Comparison of ENCODE assay signal across 33 cellular contexts in genomic region chr1:155919801-155920200, GRCh38. TPM values are rescaled to one million over a fixed set of nuclear protein-coding genes. Genes with fewer than 3 reads are reported as not detected.
"Had no signal": no experiment of that assay in that cellular context is flagged by ENCODE, and none has a peak within 500 bp of the region (broad histone marks: within the 10 kb centered on the region; RNA-seq: fewer than 3 reads in every experiment).

No MANE protein-coding gene starts in this region.

- H3K4me2 ChIP-seq: KMS-11 had no signal

- H3K9me3 Mint-ChIP-seq: activated CD4-positive, alpha-beta T cell treated with anti-CD3 and anti-CD28 coated beads, Interleukin-2, amount 10 ng/mL, durations not matched to agents 24 days and 14 days; activated CD8-positive, alpha-beta T cell treated with anti-CD3 and anti-CD28 coated beads for 36 hours; activated naive CD4-positive, alpha-beta T cell treated with anti-CD3 and anti-CD28 coated beads for 36 hours; activated naive CD4-positive, alpha-beta T cell treated with anti-CD3 and anti-CD28 coated beads, Interleukin-2, amount 50 U/mL, for 72 hours; activated T-helper 1 cell treated with anti-CD3 and anti-CD28 coated beads, Interleukin-12 subunit alpha, Interleukin-12 subunit beta, Interleukin-2, Interleukin-4 antibody, amounts not matched to agents 30 ng/mL and 10 ng/mL and 1 ng/mL, durations not matched to agents 14 hours and 24 hours and 36 hours had no signal

- ATAC-seq: activated CD8-positive, alpha-beta T cell treated with anti-CD3 and anti-CD28 coated beads for 36 hours; activated naive CD4-positive, alpha-beta T cell treated with anti-CD3 and anti-CD28 coated beads, Interleukin-2, amount 50 U/mL, for 72 hours; body of pancreas; Panc1 had no signal

- H3K27ac ChIP-seq: adrenal gland, body of pancreas, breast epithelium, KMS-11, SJCRH30, SK-N-MC, WERI-Rb-1 had no signal

- H3K4me3 Mint-ChIP-seq: activated CD4-positive, alpha-beta T cell treated with anti-CD3 and anti-CD28 coated beads, Interleukin-2, amount 10 ng/mL, durations not matched to agents 24 days and 14 days; activated CD8-positive, alpha-beta T cell treated with anti-CD3 and anti-CD28 coated beads for 36 hours; activated naive CD4-positive, alpha-beta T cell treated with anti-CD3 and anti-CD28 coated beads for 36 hours; activated T-helper 1 cell treated with anti-CD3 and anti-CD28 coated beads, Interleukin-12 subunit alpha, Interleukin-12 subunit beta, Interleukin-2, Interleukin-4 antibody, amounts not matched to agents 30 ng/mL and 10 ng/mL and 1 ng/mL, durations not matched to agents 14 hours and 24 hours and 36 hours had no signal

- H3K27ac Mint-ChIP-seq: activated CD4-positive, alpha-beta T cell treated with anti-CD3 and anti-CD28 coated beads, Interleukin-2, amount 10 ng/mL, durations not matched to agents 24 days and 14 days; activated CD8-positive, alpha-beta T cell treated with anti-CD3 and anti-CD28 coated beads for 36 hours; activated naive CD4-positive, alpha-beta T cell treated with anti-CD3 and anti-CD28 coated beads for 36 hours; activated T-helper 1 cell treated with anti-CD3 and anti-CD28 coated beads, Interleukin-12 subunit alpha, Interleukin-12 subunit beta, Interleukin-2, Interleukin-4 antibody, amounts not matched to agents 30 ng/mL and 10 ng/mL and 1 ng/mL, durations not matched to agents 14 hours and 24 hours and 36 hours had no signal

- H3K27me3 Mint-ChIP-seq: activated CD4-positive, alpha-beta T cell treated with anti-CD3 and anti-CD28 coated beads, Interleukin-2, amount 10 ng/mL, durations not matched to agents 24 days and 14 days; activated CD8-positive, alpha-beta T cell treated with anti-CD3 and anti-CD28 coated beads for 36 hours had no signal

- H3K4me1 Mint-ChIP-seq: activated CD4-positive, alpha-beta T cell treated with anti-CD3 and anti-CD28 coated beads, Interleukin-2, amount 10 ng/mL, durations not matched to agents 24 days and 14 days had no signal

- DNase-seq: activated CD4-positive, alpha-beta T cell treated with anti-CD3 and anti-CD28 coated beads, Interleukin-2, amount 10 ng/mL, durations not matched to agents 24 days and 14 days; activated CD4-positive, alpha-beta T cell treated with anti-CD3 and anti-CD28 coated beads, Interleukin-2, amount 50 U/mL, for 4 hours; activated CD8-positive, alpha-beta T cell treated with anti-CD3 and anti-CD28 coated beads for 36 hours; activated gamma-delta T cell treated with Interleukin-2 at 50 U/mL for 16 hours; activated naive CD4-positive, alpha-beta T cell treated with anti-CD3 and anti-CD28 coated beads for 36 hours; activated T-cell treated with anti-CD3 and anti-CD28 coated beads, Interleukin-2, amount 50 U/mL, for 1 hour; adrenal gland; body of pancreas; MM.1S; MV-4-11; NCI-H1092; NCI-H1436 treated with DMSO at 0.1 percent for 48 hours; NCI-H1694 treated with DMSO at 0.1 percent for 48 hours; NCI-H2029; NCI-H345; NCI-H524 treated with DMSO at 0.1 percent for 48 hours; SHP77; SJCRH30; T1000; WERI-Rb-1 had no signal

- H3K9ac ChIP-seq: KMS-11 had no signal

- FAIRE-seq: astrocyte had no signal

- H3K9me3 ChIP-seq: adrenal gland, body of pancreas, breast epithelium, SJCRH30 had no signal

- H3K4me3 ChIP-seq: adrenal gland, body of pancreas, breast epithelium, SJCRH30, SK-N-MC had no signal

- H3K4me1 ChIP-seq: adrenal gland, body of pancreas, breast epithelium, SJCRH30 had no signal

- H3K27me3 ChIP-seq: adrenal gland, body of pancreas, breast epithelium, SJCRH30 had no signal

RNA-seq across cellular contexts. Expression of gene RXFP4, which starts 21.6 kb away (rescaled TPM):
- total RNA-seq: activated CD4-positive, alpha-beta T cell treated with anti-CD3 and anti-CD28 coated beads, Interleukin-2, amount 10 ng/mL, durations not matched to agents 24 days and 14 days; activated CD8-positive, alpha-beta memory T cell treated with anti-CD3 and anti-CD28 coated beads for 36 hours; activated CD8-positive, alpha-beta T cell treated with anti-CD3 and anti-CD28 coated beads for 36 hours; activated naive CD4-positive, alpha-beta T cell treated with anti-CD3 and anti-CD28 coated beads, Interleukin-2, amount 50 U/mL, for 72 hours; adrenal gland; astrocyte; breast epithelium; cardiac septum; LHCN-M2; NCI-H460; RPMI7951; T-helper 1 cell treated with Interleukin-12 subunit alpha and Interleukin-12 subunit beta and Interleukin-4 antibody, amounts not matched to agents 30 ng/mL and 1 ng/mL, for 36 hours had no signal
- polyA plus RNA-seq: adrenal gland had no signal
